In the genomic region with DNA sequence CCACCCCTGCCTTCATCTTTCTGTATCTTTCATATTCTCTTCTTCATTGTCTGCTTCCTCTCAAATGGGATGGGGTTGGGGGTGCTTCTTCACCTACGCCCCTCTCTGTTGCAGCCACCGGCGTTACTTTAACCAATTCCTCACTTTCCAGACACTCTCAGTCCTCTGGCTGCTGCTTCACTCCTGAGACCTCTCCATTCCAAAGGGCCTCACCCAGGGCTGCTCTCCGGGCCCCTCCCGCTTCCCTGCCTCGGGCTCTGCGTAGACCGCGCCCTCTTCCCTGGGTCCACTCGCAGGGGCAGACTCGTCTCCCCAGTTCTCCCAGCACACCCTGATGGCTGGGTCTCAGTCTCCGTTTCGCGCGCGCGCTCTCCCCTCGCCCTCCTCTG, we compare ENCODE assay signal across 8 cellular contexts. TPM values are rescaled to one million over a fixed set of nuclear protein-coding genes. Genes with fewer than 3 reads are reported as not detected.
DNase-seq lines count a peak whose midpoint lies in the region; ATAC-seq and TF ChIP-seq lines count a peak whose summit lies in the region.

No MANE protein-coding gene starts in this region.

- 31 to 42% (median 37%) methylated on average over 18 of the region's 18 CpGs for WGBS in spleen, 5 donors

- H3K27me3 ChIP-seq in spleen (replicated peaks in 1 of 7): no peaks in the 10 kb centered on the region

- H3K4me1 ChIP-seq in spleen: peaks cover 15 to 54% (median 29%) of the 10 kb centered on the region in 6 donors

- no peaks in the 10 kb centered on the region for H3K36me3 ChIP-seq in spleen

- no peak for TF ChIP-seq POLR2A in spleen (IDR thresholded peaks at IDR 0.05)

- intact Hi-C loops in spleen (cut with DNase I; ENCODE audit: low total_unique reads): no loop called here

- no peak for DNase-seq in activated T-cell treated with anti-CD3 and anti-CD28 coated beads, Interleukin-2, amount 50 U/mL, for 72 hours
- DNase-seq in activated T-cell treated with anti-CD3 and anti-CD28 coated beads, Interleukin-2, amount 50 U/mL, for 48 hours: no peak
- DNase-seq in NCI-H128 (lab: John Stamatoyannopoulos, UW; ENCODE audit: unreplicated experiment) (peak; percentile 47), astrocyte of the spinal cord (ENCODE audit: low read depth, low spot score) (no peak), immature natural killer cell (no peak), spleen (peak; percentile 84)
- no peak for DNase-seq in stimulated activated CD8-positive, alpha-beta memory T cell treated with anti-CD3 and anti-CD28 coated beads, Interleukin-4, amount 100 ng/mL, for 48 hours
- no peak for DNase-seq in activated CD4-positive, alpha-beta T cell treated with anti-CD3 and anti-CD28 coated beads for 48 hours

- peak overlapping the region; percentile 88 to 99 for H3K4me3 Mint-ChIP-seq in activated T-cell treated with anti-CD3 and anti-CD28 coated beads, Interleukin-2, amount 50 U/mL, for 72 hours
- peak overlapping the region; percentile 87 to 97 (median 95) for H3K4me3 Mint-ChIP-seq in immature natural killer cell

- TF ChIP-seq CTCF in astrocyte of the spinal cord (IDR thresholded peaks at IDR 0.05; ENCODE audit: low read depth, low read length) (no peak), spleen (IDR thresholded peaks at IDR 0.05 in 8 of 11, conservative IDR thresholded peaks at IDR 0.05 in 3 of 11) (no peak)

- H3K4me3 ChIP-seq in astrocyte of the spinal cord (ENCODE audit: low read depth, low read length): peak overlapping the region; percentile 80
- peak overlapping the region; percentile 71 to 90 (median 85) for H3K4me3 ChIP-seq in spleen

- peak overlapping the region; percentile 82 for H3K27ac Mint-ChIP-seq in activated T-cell treated with anti-CD3 and anti-CD28 coated beads, Interleukin-2, amount 50 U/mL, for 72 hours
- H3K27ac Mint-ChIP-seq in immature natural killer cell: peak overlapping the region; percentile 73 to 90 (median 80)

- H3K27me3 Mint-ChIP-seq in activated T-cell treated with anti-CD3 and anti-CD28 coated beads, Interleukin-2, amount 50 U/mL, for 72 hours (ENCODE audit: low read depth): no peaks in the 10 kb centered on the region
- H3K27me3 Mint-ChIP-seq in immature natural killer cell (ENCODE audit: low read depth in 3 of 3): peaks cover 2 to 8% (median 4%) of the 10 kb centered on the region in 3 donors

- ATAC-seq in activated T-cell treated with anti-CD3 and anti-CD28 coated beads, Interleukin-2, amount 50 U/mL, for 72 hours (replicated peaks in 1 of 2): no peak

- peaks cover 0 to 1% of the 10 kb centered on the region in 2 donors for H3K9me3 Mint-ChIP-seq in activated T-cell treated with anti-CD3 and anti-CD28 coated beads, Interleukin-2, amount 50 U/mL, for 72 hours
- H3K9me3 Mint-ChIP-seq in immature natural killer cell: no peaks in the 10 kb centered on the region

- H3K27ac ChIP-seq in spleen: peak overlapping the region; percentile 95 to 99 (median 98)

- H3K9me3 ChIP-seq in spleen: no peaks in the 10 kb centered on the region

- in situ Hi-C loops in astrocyte of the spinal cord (cut with HindIII; ENCODE audit: low sequenced_read_pairs): no loop called here

- peaks cover 6% of the 10 kb centered on the region in 2 donors for H3K36me3 Mint-ChIP-seq in activated T-cell treated with anti-CD3 and anti-CD28 coated beads, Interleukin-2, amount 50 U/mL, for 72 hours (ENCODE audit: insufficient read depth in 2 of 2)
- no peaks in the 10 kb centered on the region for H3K36me3 Mint-ChIP-seq in immature natural killer cell

- peaks cover 41% of the 10 kb centered on the region for H3K4me1 Mint-ChIP-seq in activated T-cell treated with anti-CD3 and anti-CD28 coated beads, Interleukin-2, amount 50 U/mL, for 72 hours (ENCODE audit: low read depth)
- H3K4me1 Mint-ChIP-seq in immature natural killer cell: peaks cover 33% of the 10 kb centered on the region in 2 donors

RNA-seq across cellular contexts. Expression of a gene that starts 0.9 kb away (rescaled TPM):
- total RNA-seq in activated T-cell treated with anti-CD3 and anti-CD28 coated beads, Interleukin-2, amount 50 U/mL, for 72 hours: 10 to 100 TPM; 18.6 to 28.8 TPM
- polyA plus RNA-seq in immature natural killer cell (10 to 100 TPM in 2 of 3 donors, 1 to 10 TPM in 1; 9.0 to 17.7 (median 10.3) TPM), spleen (1 to 10 TPM; 4.6 to 5.9 (median 5.3) TPM)
- total RNA-seq in spleen: 10 to 100 TPM; 14.0 to 23.4 (median 15.4) TPM

RNA-seq across cellular contexts. Expression of a gene that starts 21.7 kb away (rescaled TPM):
- total RNA-seq in activated T-cell treated with anti-CD3 and anti-CD28 coated beads, Interleukin-2, amount 50 U/mL, for 72 hours: 10 to 100 TPM; 65.8 to 68.8 TPM
- polyA plus RNA-seq in immature natural killer cell (not detected), spleen (under 1 TPM; 0.48 to 0.62 (median 0.52) TPM)
- 1 to 10 TPM in 3 of 7 donors, under 1 TPM in 1, not detected in 3; 0.23 to 2.2 (median 1.4) TPM for total RNA-seq in spleen

Comparison
In these comparisons a context has a peak if more than half of its experiments do, and no peak if none do; other contexts are left out.
1. DNase-seq: peak in NCI-H128 (single experiment) and spleen (single experiment); none in activated T-cell treated with anti-CD3 and anti-CD28 coated beads, Interleukin-2, amount 50 U/mL, for 72 hours (0 of 2), activated T-cell treated with anti-CD3 and anti-CD28 coated beads, Interleukin-2, amount 50 U/mL, for 48 hours (0 of 2), astrocyte of the spinal cord (single experiment), immature natural killer cell (0 of 3), stimulated activated CD8-positive, alpha-beta memory T cell treated with anti-CD3 and anti-CD28 coated beads, Interleukin-4, amount 100 ng/mL, for 48 hours (single experiment) and activated CD4-positive, alpha-beta T cell treated with anti-CD3 and anti-CD28 coated beads for 48 hours (single experiment).
2. RNA of a gene that starts 21.7 kb away (total RNA-seq): 65.8 to 68.8 TPM in activated T-cell treated with anti-CD3 and anti-CD28 coated beads, Interleukin-2, amount 50 U/mL, for 72 hours; 0.23 to 2.2 TPM in spleen; every median in the first group is over 10 times any median in the second.